In the genomic region with DNA sequence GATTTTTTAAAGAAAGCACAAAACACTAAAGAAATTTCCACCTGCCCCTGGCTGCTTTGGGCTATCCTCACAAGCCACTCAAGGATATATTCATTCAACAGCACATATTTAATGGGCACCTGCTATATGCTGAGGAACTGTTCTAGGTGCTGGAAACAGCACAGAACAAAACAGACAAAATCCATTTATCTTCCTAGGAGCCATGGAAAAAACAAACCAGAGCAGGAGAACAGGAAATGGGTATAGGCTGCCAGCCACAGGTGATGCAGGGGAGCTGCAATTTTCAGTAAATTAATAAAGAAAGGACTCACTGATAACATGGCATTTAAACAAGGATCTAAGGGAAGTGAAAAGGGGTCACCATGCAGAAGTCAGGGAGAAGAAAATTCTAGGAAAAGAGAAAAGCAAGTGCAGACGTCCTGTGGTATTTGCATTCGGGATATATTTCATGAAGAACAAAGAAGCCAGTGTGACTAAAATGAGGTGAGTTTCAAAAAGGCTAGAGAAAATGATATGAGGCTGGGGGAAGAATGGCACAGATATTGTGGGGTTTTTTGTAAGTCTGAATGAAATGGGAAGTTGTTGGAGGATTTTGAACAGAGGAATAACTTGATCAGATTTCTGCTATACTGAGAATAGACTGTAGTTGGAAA, we compare ENCODE assay signal across 14 cellular contexts.
DNase-seq lines count a peak whose midpoint lies in the region; ATAC-seq, FAIRE-seq and TF ChIP-seq lines count a peak whose summit lies in the region.
"Had no signal": no experiment of that assay in that cellular context is flagged by ENCODE, and none has a peak within 500 bp of the region (broad histone marks: within the 10 kb centered on the region; RNA-seq: fewer than 3 reads in every experiment).

No MANE protein-coding gene starts in this region.

- H3K4me1 Mint-ChIP-seq in activated naive CD4-positive, alpha-beta T cell treated with anti-CD3 and anti-CD28 coated beads for 36 hours (ENCODE audit: low read depth) = no peaks in the 10 kb centered on the region
- H3K4me1 Mint-ChIP-seq: T-cell had no signal

- no peak overlapping the region for H3K18ac ChIP-seq in mesendoderm (ENCODE audit: low read length)

- H3K36me3 Mint-ChIP-seq in activated naive CD4-positive, alpha-beta T cell treated with anti-CD3 and anti-CD28 coated beads for 36 hours (ENCODE audit: low read depth) = no peaks in the 10 kb centered on the region
- H3K36me3 Mint-ChIP-seq: T-cell had no signal

- WGBS in liver = 85% methylated on average over 2 of the region's 2 CpGs
- 63% methylated on average over 2 of the region's 2 CpGs for WGBS in right lobe of liver (ENCODE audit: insufficient coverage, low coverage, low lambda C conversion rate, missing lambda C conversion rate)
- no CpG with 5 or more reads among the region's 2 CpGs for WGBS in mesendoderm (ENCODE audit: extremely low coverage, insufficient coverage, low lambda C conversion rate)

- H3K56ac ChIP-seq in mesendoderm (ENCODE audit: low read length) = no peak overlapping the region

- ATAC-seq in right lobe of liver = no peak
- ATAC-seq: T-cell had no signal

- no peak for FAIRE-seq in bronchial epithelial cell (lab: Jason Lieb, UNC)

- H4K5ac ChIP-seq in mesendoderm (ENCODE audit: low read length) = no peak overlapping the region

- H2BK15ac ChIP-seq in mesendoderm (replicated peaks; ENCODE audit: low read depth) = no peak overlapping the region

- no peak overlapping the region for H2BK120ac ChIP-seq in mesendoderm (ENCODE audit: low read depth, low read length)

- H3K36me3 ChIP-seq in liver (ENCODE audit: control insufficient read depth in 4 of 4, insufficient read depth in 3 of 4, low read depth in 1 of 4, low read length in 3 of 4) = no peaks in the 10 kb centered on the region
- H3K36me3 ChIP-seq in right lobe of liver = no peaks in the 10 kb centered on the region
- no peaks in the 10 kb centered on the region for H3K36me3 ChIP-seq in bronchial epithelial cell (ENCODE audit: control insufficient read depth, insufficient read depth, low read length)
- no peaks in the 10 kb centered on the region for H3K36me3 ChIP-seq in mesendoderm (ENCODE audit: control insufficient read depth, insufficient read depth, low read length)
- no peaks in the 10 kb centered on the region for H3K36me3 ChIP-seq in vagina
- H3K36me3 ChIP-seq: BE2C had no signal

- H3K27me3 ChIP-seq in liver (ENCODE audit: control insufficient read depth in 4 of 4, insufficient read depth in 4 of 4, low read length in 3 of 4) = no peaks in the 10 kb centered on the region
- H3K27me3 ChIP-seq in right lobe of liver = no peaks in the 10 kb centered on the region
- H3K27me3 ChIP-seq in bronchial epithelial cell (ENCODE audit: control insufficient read depth, insufficient read depth, low read length) = no peaks in the 10 kb centered on the region
- H3K27me3 ChIP-seq in mesendoderm (ENCODE audit: insufficient read depth, low read length, poor library complexity) = no peaks in the 10 kb centered on the region
- H3K27me3 ChIP-seq in vagina = no peaks in the 10 kb centered on the region
- H3K27me3 ChIP-seq: BE2C had no signal

- intact Hi-C loops in right lobe of liver (cut with DNase I) = no loop called here
- intact Hi-C loops in activated naive CD4-positive, alpha-beta T cell treated with anti-CD3 and anti-CD28 coated beads for 36 hours (cut with micrococcal nuclease) = no loop called here
- intact Hi-C loops in vagina (cut with DNase I) = no loop called here

- H3K9me3 ChIP-seq in liver (ENCODE audit: control insufficient read depth in 4 of 4, low read length in 3 of 4) (no peaks in the 10 kb centered on the region), right lobe of liver (no peaks in the 10 kb centered on the region), vagina (no peaks in the 10 kb centered on the region)
- H3K9me3 ChIP-seq: BE2C had no signal

- no peak overlapping the region for H3K23ac ChIP-seq in mesendoderm (ENCODE audit: low read length)

- H3K79me1 ChIP-seq in mesendoderm (ENCODE audit: low read length) = no peaks in the 10 kb centered on the region

- no peak for TF ChIP-seq POLR2A in right lobe of liver (IDR thresholded peaks at IDR 0.05)
- no peak for TF ChIP-seq POLR2A in vagina (IDR thresholded peaks at IDR 0.05)

- H4K8ac ChIP-seq in mesendoderm (ENCODE audit: low read depth, low read length) = no peak overlapping the region

- peaks cover 0 to 6% (median 0%) of the 10 kb centered on the region in 4 donors for H3K4me1 ChIP-seq in liver (ENCODE audit: control insufficient read depth in 4 of 4, insufficient read depth in 4 of 4, low read length in 3 of 4)
- H3K4me1 ChIP-seq in right lobe of liver = no peaks in the 10 kb centered on the region
- no peaks in the 10 kb centered on the region for H3K4me1 ChIP-seq in mesendoderm (ENCODE audit: control insufficient read depth, low read depth, low read length)
- no peaks in the 10 kb centered on the region for H3K4me1 ChIP-seq in vagina
- H3K4me1 ChIP-seq: BE2C had no signal

- no peak overlapping the region for H3K4ac ChIP-seq in mesendoderm (ENCODE audit: low read depth, low read length)

- no peak overlapping the region for H2AK5ac ChIP-seq in mesendoderm (ENCODE audit: low read length)

- H3K9me3 Mint-ChIP-seq in activated naive CD4-positive, alpha-beta T cell treated with anti-CD3 and anti-CD28 coated beads for 36 hours = no peaks in the 10 kb centered on the region
- H3K9me3 Mint-ChIP-seq: T-cell had no signal

- H3K9ac ChIP-seq in liver (ENCODE audit: low read depth in 1 of 2, low read length in 2 of 2) = no peak overlapping the region
- no peak overlapping the region for H3K9ac ChIP-seq in mesendoderm (ENCODE audit: low read length)

- no peak overlapping the region for H3K4me2 ChIP-seq in mesendoderm (ENCODE audit: low read length)

- CTCF ChIA-PET in activated naive CD4-positive, alpha-beta T cell treated with anti-CD3 and anti-CD28 coated beads for 36 hours (lab: Charles Lee) = no interaction called here

- TF ChIP-seq CTCF in liver (IDR thresholded peaks at IDR 0.05; ENCODE audit: low read depth, low read length, missing input control) = no peak
- no peak for TF ChIP-seq CTCF in right lobe of liver (IDR thresholded peaks at IDR 0.05)
- no peak for TF ChIP-seq CTCF in bronchial epithelial cell (IDR thresholded peaks at IDR 0.05; ENCODE audit: insufficient read depth, low read length, severe bottlenecking)
- no peak for TF ChIP-seq CTCF in vagina (IDR thresholded peaks at IDR 0.05)

- H3K27ac ChIP-seq in liver (ENCODE audit: low read depth in 1 of 2, low read length in 2 of 2) (no peak overlapping the region), right lobe of liver (no peak overlapping the region), mesendoderm (ENCODE audit: low read depth, low read length) (no peak overlapping the region), vagina (no peak overlapping the region)

- no peak overlapping the region for H3K4me3 Mint-ChIP-seq in activated naive CD4-positive, alpha-beta T cell treated with anti-CD3 and anti-CD28 coated beads for 36 hours
- H3K4me3 Mint-ChIP-seq: T-cell had no signal

- H2BK5ac ChIP-seq in mesendoderm (ENCODE audit: low read length) = no peak overlapping the region

- H3K4me3 ChIP-seq in liver (ENCODE audit: low read depth in 1 of 3, low read length in 3 of 3) = no peak overlapping the region
- no peak overlapping the region for H3K4me3 ChIP-seq in right lobe of liver
- no peak overlapping the region for H3K4me3 ChIP-seq in bronchial epithelial cell (ENCODE audit: low read depth, low read length)
- no peak overlapping the region for H3K4me3 ChIP-seq in mesendoderm (ENCODE audit: low read length)
- no peak overlapping the region for H3K4me3 ChIP-seq in vagina

- peak; percentile 8 to 15 for TF ChIP-seq RAD21 in liver (IDR thresholded peaks at IDR 0.05)

- DNase-seq in right lobe of liver (no peak), NCI-H69 (lab: John Stamatoyannopoulos, UW) (peak; percentile 64), bronchial epithelial cell (ENCODE audit: low read depth) (peak; percentile 3), mesendoderm (peak; percentile 8), nucleus accumbens (lab: John Stamatoyannopoulos, UW) (no peak), vagina (ENCODE audit: extremely low spot score in 2 of 2) (no peak)
- no peak for DNase-seq in activated naive CD4-positive, alpha-beta T cell treated with anti-CD3 and anti-CD28 coated beads for 36 hours
- DNase-seq: BE2C, Kasumi-1, NCI-H1436, NCI-H2081 treated with DMSO at 0.1 percent for 48 hours, RPMI8226, T-cell had no signal

- H3K79me2 ChIP-seq in mesendoderm (ENCODE audit: control insufficient read depth, insufficient read depth, low read length) = no peaks in the 10 kb centered on the region

- no peak overlapping the region for H3K27ac Mint-ChIP-seq in activated naive CD4-positive, alpha-beta T cell treated with anti-CD3 and anti-CD28 coated beads for 36 hours
- H3K27ac Mint-ChIP-seq: T-cell had no signal

- H3K27me3 Mint-ChIP-seq in activated naive CD4-positive, alpha-beta T cell treated with anti-CD3 and anti-CD28 coated beads for 36 hours (ENCODE audit: low read depth) = no peaks in the 10 kb centered on the region
- H3K27me3 Mint-ChIP-seq: T-cell had no signal

TF ChIP-seq in liver, 16 proteins besides CTCF, POLR2A, EP300 and RAD21:
- TF ChIP-seq, protein P1, sequence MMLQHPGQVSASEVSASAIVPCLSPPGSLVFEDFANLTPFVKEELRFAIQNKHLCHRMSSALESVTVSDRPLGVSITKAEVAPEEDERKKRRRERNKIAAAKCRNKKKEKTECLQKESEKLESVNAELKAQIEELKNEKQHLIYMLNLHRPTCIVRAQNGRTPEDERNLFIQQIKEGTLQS (IDR thresholded peaks at IDR 0.05) = no peak
TF ChIP-seq in liver: peak in this region for 0.

Comparison
In these comparisons a context has a peak if more than half of its experiments do, and no peak if none do; other contexts are left out.
1. DNase-seq: peak in NCI-H69 (single experiment), bronchial epithelial cell (single experiment) and mesendoderm (single experiment); none in right lobe of liver (0 of 3), activated naive CD4-positive, alpha-beta T cell treated with anti-CD3 and anti-CD28 coated beads for 36 hours (single experiment), nucleus accumbens (0 of 56) and vagina (0 of 2).